27 cellular contexts compared by ENCODE assay signal in genomic region chr10:101676573-101676972, GRCh38.
"Had no signal": no experiment of that assay in that cellular context is flagged by ENCODE, and none has a peak within 500 bp of the region (broad histone marks: within the 10 kb centered on the region; RNA-seq: fewer than 3 reads in every experiment).

No MANE protein-coding gene starts in this region.

- H3K27ac ChIP-seq: ascending aorta, breast epithelium, colonic mucosa, epithelial cell of prostate, esophagus squamous epithelium, gastroesophageal sphincter, heart right ventricle had no signal

- DNase-seq: activated CD4-positive, alpha-beta T cell treated with anti-CD3 and anti-CD28 coated beads for 1 hour; activated CD4-positive, alpha-beta T cell treated with anti-CD3 and anti-CD28 coated beads for 4 hours; activated CD4-positive, alpha-beta T cell treated with anti-CD3 and anti-CD28 coated beads, Interleukin-2, amount 50 U/mL, for 1 hour; activated CD4-positive, alpha-beta T cell treated with anti-CD3 and anti-CD28 coated beads, Interleukin-2, amount 50 U/mL, for 48 hours; activated CD8-positive, alpha-beta memory T cell treated with anti-CD3 and anti-CD28 coated beads for 24 hours; activated CD8-positive, alpha-beta T cell treated with anti-CD3 and anti-CD28 coated beads for 36 hours; activated effector memory CD4-positive, alpha-beta T cell treated with Interleukin-2 at 50 U/mL for 16 hours; activated gamma-delta T cell treated with Interleukin-2 at 50 U/mL for 16 hours; activated naive CD4-positive, alpha-beta T cell treated with anti-CD3 and anti-CD28 coated beads, Interleukin-2, amount 50 U/mL, for 16 hours; activated naive CD4-positive, alpha-beta T cell treated with Interleukin-2 at 50 U/mL for 16 hours; activated naive CD8-positive, alpha-beta T cell treated with anti-CD3 and anti-CD28 coated beads, Interleukin-2, amount 10 ng/mL, durations not matched to agents 7 days and 5 days; activated T-cell treated with anti-CD3 and anti-CD28 coated beads, Interleukin-2, amount 50 U/mL, for 4 hours; central memory CD4-positive, alpha-beta T cell; cerebellar nuclear complex; colonic mucosa; effector CD8-positive, alpha-beta T cell; esophagus squamous epithelium; foreskin melanocyte; heart right ventricle; T-helper 2 cell had no signal

- H3K36me3 ChIP-seq: breast epithelium had no signal

- H3K27me3 Mint-ChIP-seq: activated CD8-positive, alpha-beta T cell treated with anti-CD3 and anti-CD28 coated beads for 36 hours; activated naive CD8-positive, alpha-beta T cell treated with anti-CD3 and anti-CD28 coated beads, Interleukin-2, amount 10 ng/mL, durations not matched to agents 7 days and 5 days; activated T-helper 17 cell treated with anti-CD3 and anti-CD28 coated beads, Interleukin-2, amount 50 U/mL, for 72 hours had no signal

- H3K4me1 ChIP-seq: colonic mucosa, esophagus squamous epithelium had no signal

- H3K4me1 Mint-ChIP-seq: activated T-helper 17 cell treated with anti-CD3 and anti-CD28 coated beads, Interleukin-2, amount 50 U/mL, for 72 hours; brain had no signal

- H3K9me3 ChIP-seq: breast epithelium, colonic mucosa, esophagus squamous epithelium, gastroesophageal sphincter had no signal

- H3K4me3 Mint-ChIP-seq: activated CD8-positive, alpha-beta T cell treated with anti-CD3 and anti-CD28 coated beads for 36 hours; activated naive CD8-positive, alpha-beta T cell treated with anti-CD3 and anti-CD28 coated beads, Interleukin-2, amount 10 ng/mL, durations not matched to agents 7 days and 5 days; activated T-cell treated with anti-CD3 and anti-CD28 coated beads, Interleukin-2, amount 50 U/mL, for 4 hours; activated T-helper 17 cell treated with anti-CD3 and anti-CD28 coated beads, Interleukin-2, amount 50 U/mL, for 72 hours; brain had no signal

- ATAC-seq: activated CD8-positive, alpha-beta T cell treated with anti-CD3 and anti-CD28 coated beads for 36 hours; activated T-cell treated with anti-CD3 and anti-CD28 coated beads, Interleukin-2, amount 50 U/mL, for 4 hours; activated T-helper 17 cell treated with anti-CD3 and anti-CD28 coated beads, Interleukin-2, amount 50 U/mL, for 72 hours; gastroesophageal sphincter; heart right ventricle had no signal

- H3K27ac Mint-ChIP-seq: activated CD8-positive, alpha-beta T cell treated with anti-CD3 and anti-CD28 coated beads for 36 hours; activated naive CD8-positive, alpha-beta T cell treated with anti-CD3 and anti-CD28 coated beads, Interleukin-2, amount 10 ng/mL, durations not matched to agents 7 days and 5 days; activated T-helper 17 cell treated with anti-CD3 and anti-CD28 coated beads, Interleukin-2, amount 50 U/mL, for 72 hours; brain had no signal

- H3K4me3 ChIP-seq: ascending aorta, breast epithelium, cardiac muscle cell, colonic mucosa, esophagus squamous epithelium, gastroesophageal sphincter, heart right ventricle had no signal

- H3K27me3 ChIP-seq: ascending aorta, breast epithelium, cardiac muscle cell, colonic mucosa, esophagus squamous epithelium, gastroesophageal sphincter, heart right ventricle had no signal
